ENCODE assay signal across 1 cellular context in genomic region chr1:89049901-89050648, GRCh38. TPM values are rescaled to one million over a fixed set of nuclear protein-coding genes. Genes with fewer than 3 reads are reported as not detected.
"Had no signal": no experiment of that assay in that cellular context is flagged by ENCODE, and none has a peak within 500 bp of the region (broad histone marks: within the 10 kb centered on the region; RNA-seq: fewer than 3 reads in every experiment).

No MANE protein-coding gene starts in this region.

RNA-seq across cellular contexts. Expression of gene GBP1, which starts 14.9 kb away (rescaled TPM):
- polyA plus RNA-seq: neural cell had no signal

RNA-seq across cellular contexts. Expression of gene GBP3, which starts 27.4 kb away (rescaled TPM):
- polyA plus RNA-seq: neural cell had no signal
